13 cellular contexts compared by ENCODE assay signal in genomic region chr7:130154131-130154500, GRCh38. TPM values are rescaled to one million over a fixed set of nuclear protein-coding genes. Genes with fewer than 3 reads are reported as not detected.
DNase-seq lines count a peak whose midpoint lies in the region; ATAC-seq, FAIRE-seq and TF ChIP-seq lines count a peak whose summit lies in the region.
"Had no signal": no experiment of that assay in that cellular context is flagged by ENCODE, and none has a peak within 500 bp of the region (broad histone marks: within the 10 kb centered on the region; RNA-seq: fewer than 3 reads in every experiment).

No MANE protein-coding gene starts in this region.

- H3K27me3 Mint-ChIP-seq in chondrocyte (ENCODE audit: low read depth) = no peaks in the 10 kb centered on the region
- H3K27me3 Mint-ChIP-seq: naive B cell had no signal

- TF ChIP-seq CTCF in GM13976 (IDR thresholded peaks at IDR 0.05; ENCODE audit: borderline replicate concordance, control extremely low read depth, extremely low read depth, insufficient read depth, missing control alignments) (no peak), pancreas (IDR thresholded peaks at IDR 0.05) (no peak), chondrocyte (IDR thresholded peaks at IDR 0.05) (no peak), adrenal gland (IDR thresholded peaks at IDR 0.05) (no peak)

- intact Hi-C loops in pancreas (cut with DNase I) = no loop called here
- intact Hi-C loops in adrenal gland (cut with DNase I) = no loop called here

- H3K27me3 ChIP-seq in pancreas = no peaks in the 10 kb centered on the region
- no peaks in the 10 kb centered on the region for H3K27me3 ChIP-seq in adrenal gland
- no peaks in the 10 kb centered on the region for H3K27me3 ChIP-seq in effector memory CD4-positive, alpha-beta T cell (replicated peaks; ENCODE audit: control insufficient read depth, insufficient read depth, low read length, poor library complexity, severe bottlenecking)
- H3K27me3 ChIP-seq: testis had no signal

- TF ChIP-seq POLR2A in adrenal gland (IDR thresholded peaks at IDR 0.05) = no peak

- no peak for FAIRE-seq in pancreas (lab: Jason Lieb, UNC)

- no peak overlapping the region for H3K4me3 Mint-ChIP-seq in chondrocyte (ENCODE audit: unreplicated experiment)
- H3K4me3 Mint-ChIP-seq: activated CD4-positive, alpha-beta T cell treated with anti-CD3 and anti-CD28 coated beads for 36 hours; activated T-cell treated with anti-CD3 and anti-CD28 coated beads, Interleukin-2, amount 50 U/mL, for 72 hours; naive B cell; T-cell had no signal

- H3K4me1 ChIP-seq in pancreas (peaks cover 14 to 22% (median 18%) of the 10 kb centered on the region in 3 donors), adrenal gland (replicated peaks in 1 of 2) (peaks cover 7 to 10% of the 10 kb centered on the region in 2 donors)
- H3K4me1 ChIP-seq in effector memory CD4-positive, alpha-beta T cell (ENCODE audit: control insufficient read depth, insufficient read depth, low read length, poor library complexity, severe bottlenecking) = no peaks in the 10 kb centered on the region

- 11 to 18% methylated on average over 6 of the region's 6 CpGs for WGBS in pancreas, 2 donors
- WGBS in adrenal gland, 4 donors = 0 to 55% (median 47%) methylated on average over 1 to 6 of the region's 6 CpGs; no CpG with 5 or more reads in 1 of the 4 donors

- H3K27ac ChIP-seq in pancreas = peak overlapping the region; percentile 43 to 70 (median 58)
- no peak overlapping the region for H3K27ac ChIP-seq in adrenal gland
- H3K27ac ChIP-seq in effector memory CD4-positive, alpha-beta T cell (ENCODE audit: insufficient read depth, low read length, poor library complexity, severe bottlenecking) = no peak overlapping the region
- H3K27ac ChIP-seq: skin epidermis, testis had no signal

- in situ Hi-C loops in GM13976 (cut with MboI; ENCODE audit: low sequenced_read_pairs, unreplicated experiment) = no loop called here

- no peaks in the 10 kb centered on the region for H3K9me3 ChIP-seq in pancreas
- no peaks in the 10 kb centered on the region for H3K9me3 ChIP-seq in adrenal gland (replicated peaks in 1 of 3)
- H3K9me3 ChIP-seq in effector memory CD4-positive, alpha-beta T cell (ENCODE audit: control insufficient read depth, low read length) = no peaks in the 10 kb centered on the region
- H3K9me3 ChIP-seq: testis had no signal

- H3K9me3 Mint-ChIP-seq in chondrocyte (ENCODE audit: low read depth) = no peaks in the 10 kb centered on the region
- H3K9me3 Mint-ChIP-seq: activated T-cell treated with anti-CD3 and anti-CD28 coated beads, Interleukin-2, amount 50 U/mL, for 72 hours had no signal

- ATAC-seq in esophagus mucosa (peak; percentile 55), pancreas (peak; percentile 62 to 83 (median 77))
- ATAC-seq: activated CD4-positive, alpha-beta T cell treated with anti-CD3 and anti-CD28 coated beads for 36 hours; activated T-cell treated with anti-CD3 and anti-CD28 coated beads, Interleukin-2, amount 50 U/mL, for 72 hours; T-cell had no signal

- H3K36me3 ChIP-seq in pancreas = no peaks in the 10 kb centered on the region
- H3K36me3 ChIP-seq in adrenal gland (replicated peaks in 1 of 2) = no peaks in the 10 kb centered on the region
- no peaks in the 10 kb centered on the region for H3K36me3 ChIP-seq in effector memory CD4-positive, alpha-beta T cell (ENCODE audit: control insufficient read depth, insufficient read depth, low read length)

- H3K36me3 Mint-ChIP-seq in chondrocyte (ENCODE audit: low read depth) = peaks cover 14% of the 10 kb centered on the region

- H3K4me1 Mint-ChIP-seq in chondrocyte (ENCODE audit: low read depth) = peaks cover 5% of the 10 kb centered on the region
- H3K4me1 Mint-ChIP-seq: activated CD4-positive, alpha-beta T cell treated with anti-CD3 and anti-CD28 coated beads for 36 hours had no signal

- peak; percentile 47 for DNase-seq in GM13976 (ENCODE audit: low spot score)
- peak; percentile 21 for DNase-seq in NCI-H2029 treated with DMSO at 0.1 percent for 48 hours (lab: John Stamatoyannopoulos, UW)
- DNase-seq in pancreas = peak in 1 of 6 donors; percentile 71
- no peak for DNase-seq in chondrocyte (ENCODE audit: low spot score)
- no peak for DNase-seq in adrenal gland
- DNase-seq in effector memory CD4-positive, alpha-beta T cell = no peak
- DNase-seq: activated CD4-positive, alpha-beta T cell treated with anti-CD3 and anti-CD28 coated beads for 36 hours; activated T-cell treated with anti-CD3 and anti-CD28 coated beads, Interleukin-2, amount 50 U/mL, for 72 hours; naive B cell; T-cell; testis had no signal

- no peak overlapping the region for H3K27ac Mint-ChIP-seq in chondrocyte (ENCODE audit: unreplicated experiment)
- H3K27ac Mint-ChIP-seq: activated CD4-positive, alpha-beta T cell treated with anti-CD3 and anti-CD28 coated beads for 36 hours; T-cell had no signal

- peak overlapping the region in 1 of 4 donors; percentile 14 for H3K4me3 ChIP-seq in pancreas
- H3K4me3 ChIP-seq in adrenal gland = no peak overlapping the region
- H3K4me3 ChIP-seq in effector memory CD4-positive, alpha-beta T cell (ENCODE audit: insufficient read depth, low read depth, low read length, poor library complexity, severe bottlenecking) = no peak overlapping the region
- H3K4me3 ChIP-seq: skin epidermis, testis had no signal

RNA-seq across cellular contexts. Expression of gene TMEM209, which starts 51.1 kb away (rescaled TPM):
- 14.9 TPM for total RNA-seq in esophagus mucosa
- total RNA-seq in pancreas = 10 to 100 TPM in 5 of 6 donors, 1 to 10 TPM in 1; 9.3 to 16.1 (median 11.4) TPM
- 1 to 10 TPM; 4.2 to 5.9 TPM for polyA plus RNA-seq in pancreas
- 13.2 to 14.8 TPM (median 14.8 TPM) in 3 replicates for total RNA-seq in chondrocyte
- 10 to 100 TPM; 23.5 to 77.1 (median 45.5) TPM for total RNA-seq in adrenal gland
- 10 to 100 TPM in 1 of 3 donors, 1 to 10 TPM in 2; 6.0 to 35.3 (median 9.5) TPM for polyA plus RNA-seq in adrenal gland

RNA-seq across cellular contexts. Expression of gene SSMEM1, which starts 53.5 kb away (rescaled TPM):
- total RNA-seq in esophagus mucosa = not detected
- not detected for total RNA-seq in pancreas
- under 1 TPM in 1 of 2 donors, not detected in 1; 0.09 TPM for polyA plus RNA-seq in pancreas
- not detected in 3 replicates for total RNA-seq in chondrocyte
- total RNA-seq in adrenal gland = not detected
- under 1 TPM in 1 of 3 donors, not detected in 2; 0.13 TPM for polyA plus RNA-seq in adrenal gland
- total RNA-seq: activated CD4-positive, alpha-beta T cell treated with anti-CD3 and anti-CD28 coated beads for 36 hours; activated T-cell treated with anti-CD3 and anti-CD28 coated beads, Interleukin-2, amount 50 U/mL, for 72 hours; T-cell had no signal

Comparison
In these comparisons a context has a peak if more than half of its experiments do, and no peak if none do; other contexts are left out.
1. DNase-seq: peak in GM13976 (single experiment) and NCI-H2029 treated with DMSO at 0.1 percent for 48 hours (single experiment); none in chondrocyte (single experiment), adrenal gland (0 of 7) and effector memory CD4-positive, alpha-beta T cell (0 of 3).
2. H3K27ac ChIP-seq: peak in pancreas (4 of 4); none in adrenal gland (0 of 5) and effector memory CD4-positive, alpha-beta T cell (single experiment).